In the genomic region with DNA sequence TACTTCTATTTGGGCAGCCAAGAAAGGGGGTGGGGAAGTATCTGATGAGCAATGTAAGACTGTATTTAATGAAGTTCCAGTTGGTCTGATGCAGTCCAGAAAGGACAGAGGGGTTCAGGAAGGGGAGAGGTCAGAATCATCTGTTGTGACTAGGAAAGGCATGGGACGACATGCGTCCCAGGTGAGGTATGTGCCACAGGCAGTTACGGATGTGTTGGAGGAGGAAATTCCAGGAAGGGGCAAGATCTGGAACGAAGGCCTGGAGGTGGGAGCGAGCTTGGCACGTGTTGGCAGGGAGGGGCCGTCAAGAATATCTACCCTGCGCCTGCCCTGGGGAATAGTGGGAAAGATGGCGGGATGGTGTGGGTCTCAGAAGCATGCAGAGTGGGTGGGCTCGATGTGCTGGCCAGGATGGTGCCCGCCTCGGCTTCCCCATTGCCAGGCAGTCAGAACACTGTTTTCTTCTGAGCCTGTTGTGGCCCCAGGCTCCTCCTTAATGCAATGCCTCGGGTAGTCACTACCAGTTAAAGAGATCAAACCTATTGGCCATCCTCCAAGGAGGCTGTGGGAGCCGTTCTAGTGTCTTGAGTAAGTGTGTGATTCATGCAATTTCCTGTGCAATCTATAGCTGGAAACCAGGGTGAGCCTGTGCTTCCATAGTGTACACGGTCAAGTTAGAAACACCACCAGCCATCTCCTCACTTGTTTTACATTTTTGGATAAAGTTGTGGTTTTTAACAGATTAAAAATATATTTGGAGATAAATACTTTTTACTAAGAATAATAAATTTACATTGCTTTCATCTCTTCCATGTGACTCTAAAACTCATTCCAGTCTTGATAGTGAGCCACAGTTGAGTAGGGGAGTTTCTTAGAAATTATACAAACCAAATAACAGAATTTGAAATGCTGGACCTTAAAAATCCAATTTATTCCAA, we compare ENCODE assay signal across 8 cellular contexts. TPM values are rescaled to one million over a fixed set of nuclear protein-coding genes. Genes with fewer than 3 reads are reported as not detected.
A peak's percentile ranks its signal among the peaks of the same experiment; 100 is the strongest.
DNase-seq lines count a peak whose midpoint lies in the region; ATAC-seq and TF ChIP-seq lines count a peak whose summit lies in the region.

No MANE protein-coding gene starts in this region.

- H3K4me3 ChIP-seq in naive thymus-derived CD4-positive, alpha-beta T cell (ENCODE audit: low read length): no peak overlapping the region

- peaks cover 0 to 6% (median 0%) of the 10 kb centered on the region in 7 donors for H3K4me1 Mint-ChIP-seq in naive thymus-derived CD4-positive, alpha-beta T cell

- H3K9me3 Mint-ChIP-seq in naive thymus-derived CD4-positive, alpha-beta T cell: peaks cover 0 to 4% (median 0%) of the 10 kb centered on the region in 11 donors

- no peak overlapping the region for H3K27ac ChIP-seq in naive thymus-derived CD4-positive, alpha-beta T cell (ENCODE audit: low read depth, low read length)

- no peaks in the 10 kb centered on the region for H3K36me3 Mint-ChIP-seq in naive thymus-derived CD4-positive, alpha-beta T cell

- H3K27ac Mint-ChIP-seq in naive thymus-derived CD4-positive, alpha-beta T cell: peak overlapping the region in 1 of 9 donors; percentile 57

- intact Hi-C loops in naive thymus-derived CD4-positive, alpha-beta T cell (cut with micrococcal nuclease): no loop called here

- no peaks in the 10 kb centered on the region for H3K27me3 ChIP-seq in naive thymus-derived CD4-positive, alpha-beta T cell (ENCODE audit: control insufficient read depth in 2 of 2, insufficient read depth in 2 of 2, low read length in 2 of 2)

- H3K36me3 ChIP-seq in naive thymus-derived CD4-positive, alpha-beta T cell (ENCODE audit: control insufficient read depth in 2 of 3, insufficient read depth in 3 of 3, low read length in 3 of 3): no peaks in the 10 kb centered on the region

- no peaks in the 10 kb centered on the region for H3K9me3 ChIP-seq in naive thymus-derived CD4-positive, alpha-beta T cell (ENCODE audit: control insufficient read depth in 2 of 3, low read length in 3 of 3)

- CTCF ChIA-PET in naive thymus-derived CD4-positive, alpha-beta T cell (lab: Charles Lee): no interaction called here
- CTCF ChIA-PET in HEK293T (lab: Yijun Ruan, JAX): interaction anchor here (0.6 kb wide), 1 partner anchor 336 kb away, joined by 4 read pairs; no protein-coding TSS in a partner anchor

- DNase-seq in AML-193 (lab: John Stamatoyannopoulos, UW) (peak; percentile 96 to 98), NCI-H460 (ENCODE audit: extremely low read depth, low read depth) (peak; percentile 95), dedifferentiated amniotic fluid mesenchymal stem cell (ENCODE audit: extremely low spot score) (peak; percentile 95), HEK293T (ENCODE audit: extremely low spot score) (no peak), NCI-H2107 treated with DMSO at 0.1 percent for 48 hours (lab: John Stamatoyannopoulos, UW; ENCODE audit: unreplicated experiment) (no peak)
- no peak for DNase-seq in naive thymus-derived CD4-positive, alpha-beta T cell

- peak; percentile 85 for ATAC-seq in naive thymus-derived CD4-positive, alpha-beta T cell
- ATAC-seq in GM19455 (IDR thresholded peaks at IDR 0.05; ENCODE audit: unreplicated experiment): no peak
- ATAC-seq in HG02852 (IDR thresholded peaks at IDR 0.05; ENCODE audit: unreplicated experiment): no peak

- H3K4me3 Mint-ChIP-seq in naive thymus-derived CD4-positive, alpha-beta T cell: no peak overlapping the region

- H3K27me3 Mint-ChIP-seq in naive thymus-derived CD4-positive, alpha-beta T cell: peaks cover 0 to 19% (median 10%) of the 10 kb centered on the region in 5 donors

- no peaks in the 10 kb centered on the region for H3K4me1 ChIP-seq in naive thymus-derived CD4-positive, alpha-beta T cell (ENCODE audit: control insufficient read depth in 2 of 2, insufficient read depth in 2 of 2, low read length in 2 of 2)

- POLR2A ChIA-PET in naive thymus-derived CD4-positive, alpha-beta T cell (lab: Charles Lee): no interaction called here
- POLR2A ChIA-PET in HEK293T (lab: Yijun Ruan, JAX): no interaction called here

TF ChIP-seq in HEK293T, 16 proteins besides CTCF, POLR2A, EP300 and RAD21:
- TF ChIP-seq SP1 (IDR thresholded peaks at IDR 0.05): no peak
- no peak for TF ChIP-seq ARNT (IDR thresholded peaks at IDR 0.05)

RNA-seq across cellular contexts. Expression of a gene that starts 57.6 kb away (rescaled TPM):
- 0.10 and 0.17 TPM in 2 replicates for total RNA-seq in NCI-H460 (2014; rRNA removed; shearing (Covaris generic))
- not detected in 2 replicates for polyA plus RNA-seq in NCI-H460 (2014; cell fraction: nucleus; rRNA removed)
- under 1 TPM in 1 of 5 experiments, not detected in 4; 0.07 TPM for total RNA-seq in naive thymus-derived CD4-positive, alpha-beta T cell
- polyA plus RNA-seq in naive thymus-derived CD4-positive, alpha-beta T cell: not detected

Comparison
In these comparisons a context has a peak if more than half of its experiments do, and no peak if none do; other contexts are left out.
1. DNase-seq: peak in AML-193 (2 of 2), NCI-H460 (single experiment) and dedifferentiated amniotic fluid mesenchymal stem cell (single experiment); none in naive thymus-derived CD4-positive, alpha-beta T cell (0 of 9), HEK293T (single experiment) and NCI-H2107 treated with DMSO at 0.1 percent for 48 hours (single experiment).